ENCODE assay signal across 32 cellular contexts in genomic region chr2:154203206-154203605, GRCh38.
"Had no signal": no experiment of that assay in that cellular context is flagged by ENCODE, and none has a peak within 500 bp of the region (broad histone marks: within the 10 kb centered on the region; RNA-seq: fewer than 3 reads in every experiment).

No MANE protein-coding gene starts in this region.

- H3K36me3 ChIP-seq: adrenal gland, ascending aorta, brain microvascular endothelial cell, breast epithelium, cardiac muscle cell had no signal

- H3K4me3 ChIP-seq: adrenal gland, ascending aorta, body of pancreas, breast epithelium, cardiac muscle cell had no signal

- H3K9me3 ChIP-seq: ascending aorta, body of pancreas, breast epithelium had no signal

- H3K27me3 ChIP-seq: adrenal gland, ascending aorta, body of pancreas, brain microvascular endothelial cell, breast epithelium, cardiac muscle cell had no signal

- H3K27ac ChIP-seq: adrenal gland, ascending aorta, body of pancreas, brain microvascular endothelial cell, breast epithelium, cardiac muscle cell had no signal

- DNase-seq: activated effector memory CD4-positive, alpha-beta T cell treated with anti-CD3 and anti-CD28 coated beads, Interleukin-2, amount 50 U/mL, for 16 hours; activated effector memory CD4-positive, alpha-beta T cell treated with Interleukin-2 at 50 U/mL for 16 hours; activated gamma-delta T cell; activated gamma-delta T cell treated with Interleukin-2 at 50 U/mL for 16 hours; activated naive CD4-positive, alpha-beta T cell; activated naive CD4-positive, alpha-beta T cell treated with anti-CD3 and anti-CD28 coated beads for 36 hours; activated naive CD4-positive, alpha-beta T cell treated with anti-CD3 and anti-CD28 coated beads, Interleukin-2, amount 10 ng/mL, durations not matched to agents 7 days and 5 days; activated naive CD4-positive, alpha-beta T cell treated with anti-CD3 and anti-CD28 coated beads, Interleukin-2, amount 50 U/mL, for 16 hours; activated naive CD4-positive, alpha-beta T cell treated with Interleukin-2 at 50 U/mL for 16 hours; activated naive CD8-positive, alpha-beta T cell treated with anti-CD3 and anti-CD28 coated beads for 36 hours; activated naive CD8-positive, alpha-beta T cell treated with anti-CD3 and anti-CD28 coated beads, Interleukin-2, amount 10 ng/mL, durations not matched to agents 7 days and 5 days; activated naive CD8-positive, alpha-beta T cell treated with anti-CD3 and anti-CD28 coated beads, Interleukin-2, amount 50 U/mL, for 24 hours; activated T-cell treated with anti-CD3 and anti-CD28 coated beads, Interleukin-2, amount 50 U/mL, for 1 hour; activated T-cell treated with anti-CD3 and anti-CD28 coated beads, Interleukin-2, amount 50 U/mL, for 24 hours; activated T-cell treated with anti-CD3 and anti-CD28 coated beads, Interleukin-2, amount 50 U/mL, for 4 hours; activated T-cell treated with anti-CD3 and anti-CD28 coated beads, Interleukin-2, amount 50 U/mL, for 48 hours; activated T-cell treated with anti-CD3 and anti-CD28 coated beads, Interleukin-2, amount 50 U/mL, for 72 hours; adrenal gland; amniotic stem cell; amygdala; anterior cingulate cortex; aorta; body of pancreas; brain microvascular endothelial cell; caudate nucleus; central memory CD4-positive, alpha-beta T cell; cerebellar nuclear complex had no signal

- ATAC-seq: activated naive CD4-positive, alpha-beta T cell treated with anti-CD3 and anti-CD28 coated beads, Interleukin-2, amount 50 U/mL, for 72 hours; activated naive CD8-positive, alpha-beta T cell treated with anti-CD3 and anti-CD28 coated beads, Interleukin-2, amount 50 U/mL, for 24 hours; activated T-cell treated with anti-CD3 and anti-CD28 coated beads, Interleukin-2, amount 50 U/mL, for 4 hours; activated T-cell treated with anti-CD3 and anti-CD28 coated beads, Interleukin-2, amount 50 U/mL, for 72 hours; activated T-helper 17 cell treated with anti-CD3 and anti-CD28 coated beads, Interleukin-2, amount 50 U/mL, for 72 hours; body of pancreas had no signal
